ENCODE assay signal across 34 cellular contexts in the genomic region with DNA sequence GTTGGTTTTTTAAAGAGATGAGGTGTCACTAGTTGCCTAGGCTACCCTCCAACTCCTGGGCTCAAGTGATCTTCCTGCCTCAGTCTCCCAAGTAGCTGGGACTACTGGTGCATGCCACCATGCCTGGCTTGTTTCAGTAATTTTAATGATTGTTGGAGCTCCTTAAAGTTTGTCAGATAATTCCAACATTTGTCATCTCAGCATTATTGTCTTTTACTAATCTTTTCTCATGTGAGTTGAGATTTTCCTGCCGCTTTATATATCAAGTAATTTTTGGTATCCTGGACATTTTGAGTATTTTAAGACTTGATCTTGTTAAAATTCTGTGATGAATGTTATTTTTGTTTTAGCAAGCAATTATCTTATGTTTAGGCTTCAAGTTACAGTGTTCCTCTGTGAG.
DNase-seq lines count a peak whose midpoint lies in the region; ATAC-seq, FAIRE-seq and TF ChIP-seq lines count a peak whose summit lies in the region.
"Had no signal": no experiment of that assay in that cellular context is flagged by ENCODE, and none has a peak within 500 bp of the region (broad histone marks: within the 10 kb centered on the region; RNA-seq: fewer than 3 reads in every experiment).

No MANE protein-coding gene starts in this region.

- no peak overlapping the region for H2BK120ac ChIP-seq in IMR-90 (ENCODE audit: low read depth, low read length)

- H4K8ac ChIP-seq in IMR-90 (ENCODE audit: low read depth in 2 of 2, low read length in 2 of 2) = no peak overlapping the region

- TF ChIP-seq CTCF in HepG2 (CRISPR knock-in tag; IDR thresholded peaks at IDR 0.05) = no peak
- TF ChIP-seq CTCF in right lobe of liver (IDR thresholded peaks at IDR 0.05) = no peak
- no peak for TF ChIP-seq CTCF in A549 (IDR thresholded peaks at IDR 0.05)
- TF ChIP-seq CTCF in IMR-90 (conservative IDR thresholded peaks at IDR 0.05; ENCODE audit: low read depth, low read length) = no peak
- no peak for TF ChIP-seq CTCF in K562 (IDR thresholded peaks at IDR 0.05 in 2 of 3, conservative IDR thresholded peaks at IDR 0.05 in 1 of 3; ENCODE audit: insufficient read depth in 2 of 3, low read depth in 1 of 3, low read length in 3 of 3)
- no peak for TF ChIP-seq CTCF in suprapubic skin (IDR thresholded peaks at IDR 0.05)

- H2AK5ac ChIP-seq in IMR-90 (ENCODE audit: low read depth, low read length) = no peak overlapping the region

- H4K5ac ChIP-seq in IMR-90 (ENCODE audit: low read depth, low read length) = no peak overlapping the region

- no peak overlapping the region for H3K18ac ChIP-seq in IMR-90 (ENCODE audit: low read depth, low read length)

- H3K4me1 ChIP-seq in HepG2 (ENCODE audit: insufficient read depth, low read length) (no peaks in the 10 kb centered on the region), right lobe of liver (no peaks in the 10 kb centered on the region), A549 (no peaks in the 10 kb centered on the region), IMR-90 (ENCODE audit: control insufficient read depth, insufficient read depth, low read length) (no peaks in the 10 kb centered on the region), K562 (replicated peaks in 1 of 2; ENCODE audit: control insufficient read depth in 2 of 2, insufficient read depth in 2 of 2, low read length in 2 of 2) (no peaks in the 10 kb centered on the region), suprapubic skin (no peaks in the 10 kb centered on the region)
- H3K4me1 ChIP-seq: BE2C; BLaER1; BLaER1 treated with 17β-estradiol and CSF1 and Interleukin-3, amounts not matched to agents 10 nM and 100 nM; Caco-2 had no signal

- H3K14ac ChIP-seq in IMR-90 (replicated peaks; ENCODE audit: low read depth, low read length) = no peak overlapping the region

- H4K91ac ChIP-seq in IMR-90 (ENCODE audit: insufficient read depth, low read depth, low read length) = no peak overlapping the region

- H4K20me1 ChIP-seq in HepG2 (ENCODE audit: insufficient read depth, low read length) = no peaks in the 10 kb centered on the region
- H4K20me1 ChIP-seq in IMR-90 (ENCODE audit: insufficient read depth, low read length) = no peaks in the 10 kb centered on the region
- H4K20me1 ChIP-seq in K562 (replicated peaks; ENCODE audit: control insufficient read depth, insufficient read depth, low read length) = no peaks in the 10 kb centered on the region
- H4K20me1 ChIP-seq: BLaER1; BLaER1 treated with 17β-estradiol and CSF1 and Interleukin-3, amounts not matched to agents 10 nM and 100 nM had no signal

- no peak overlapping the region for H3K23ac ChIP-seq in IMR-90 (ENCODE audit: low read depth, low read length)

- no peak overlapping the region for H3K27ac ChIP-seq in HepG2 (ENCODE audit: extremely low read length, insufficient read depth, low read length)
- no peak overlapping the region for H3K27ac ChIP-seq in right lobe of liver
- H3K27ac ChIP-seq in A549 = no peak overlapping the region
- no peak overlapping the region for H3K27ac ChIP-seq in IMR-90 (ENCODE audit: insufficient read depth, low read length)
- H3K27ac ChIP-seq in K562 (ENCODE audit: extremely low read depth, low read depth, low read length) = no peak overlapping the region
- H3K27ac ChIP-seq in suprapubic skin = no peak overlapping the region
- H3K27ac ChIP-seq: 22Rv1; BLaER1; BLaER1 treated with 17β-estradiol and CSF1 and Interleukin-3, amounts not matched to agents 10 nM and 100 nM; C4-2B had no signal

- no peak for TF ChIP-seq POLR2A in HepG2 (IDR thresholded peaks at IDR 0.05; ENCODE audit: insufficient read depth in 1 of 2, low read depth in 2 of 2, low read length in 2 of 2)
- TF ChIP-seq POLR2A in right lobe of liver (IDR thresholded peaks at IDR 0.05) = no peak
- no peak for TF ChIP-seq POLR2A in A549 (IDR thresholded peaks at IDR 0.05; ENCODE audit: low read length)
- TF ChIP-seq POLR2A in IMR-90 (IDR thresholded peaks at IDR 0.05; ENCODE audit: low read depth, low read length) = no peak
- no peak for TF ChIP-seq POLR2A in K562 (conservative IDR thresholded peaks at IDR 0.05)
- no peak for TF ChIP-seq POLR2A in suprapubic skin (IDR thresholded peaks at IDR 0.05)

- H2BK20ac ChIP-seq in IMR-90 (ENCODE audit: low read depth, low read length) = no peak overlapping the region

- H3K9me3 ChIP-seq in HepG2 (ENCODE audit: low read length) (no peaks in the 10 kb centered on the region), right lobe of liver (no peaks in the 10 kb centered on the region), A549 (no peaks in the 10 kb centered on the region), IMR-90 (ENCODE audit: control insufficient read depth, insufficient read depth, low read length) (0 out of 2 replicates have a peak, but pooled peaks cover 2% of the 10 kb centered on the region), K562 (replicated peaks; ENCODE audit: control insufficient read depth, insufficient read depth, low read depth, low read length) (no peaks in the 10 kb centered on the region), suprapubic skin (no peaks in the 10 kb centered on the region)
- H3K9me3 ChIP-seq: BE2C, BLaER1, Caco-2 had no signal

- H3K4me3 ChIP-seq in HepG2 (replicated peaks in 1 of 3; ENCODE audit: insufficient read depth in 1 of 3, low read depth in 2 of 3, low read length in 3 of 3) (no peak overlapping the region), right lobe of liver (no peak overlapping the region), A549 (no peak overlapping the region), IMR-90 (ENCODE audit: insufficient read depth, low read depth, low read length) (no peak overlapping the region), K562 (no peak overlapping the region), suprapubic skin (no peak overlapping the region)
- H3K4me3 ChIP-seq: BLaER1; BLaER1 treated with 17β-estradiol and CSF1 and Interleukin-3, amounts not matched to agents 10 nM and 100 nM had no signal

- CTCF ChIA-PET in HepG2 (lab: Yijun Ruan, JAX; ENCODE audit: low intra/inter-chr PET ratio, low total read pairs) (no interaction called here), A549 (lab: Yijun Ruan, JAX) (interaction anchor here (0.7 kb wide), 1 partner anchor 214 kb away, joined by 3 read pairs; no protein-coding TSS in a partner anchor), IMR-90 (lab: Yijun Ruan, JAX) (no interaction called here), K562 (lab: Yijun Ruan, JAX; ENCODE audit: low intra/inter-chr PET ratio) (no interaction called here)

- dilution Hi-C loops in IMR-90 (cut with HindIII; ENCODE audit: low sequenced_read_pairs, unreplicated experiment) = no loop called here

- BruUV-seq in HepG2 (replicated peaks; lab: Mats Ljungman, UMichigan) (no TSS peak), IMR-90 (replicated peaks; lab: Mats Ljungman, UMichigan) (no TSS peak), K562 (replicated peaks; lab: Mats Ljungman, UMichigan) (no TSS peak)

- no peak overlapping the region for H2AK9ac ChIP-seq in IMR-90 (replicated peaks; ENCODE audit: low read depth, low read length, poor library complexity)

- no peak overlapping the region for H3K56ac ChIP-seq in IMR-90 (ENCODE audit: extremely low read depth, insufficient read depth, low read length)

- no peak overlapping the region for H3K4ac ChIP-seq in IMR-90 (ENCODE audit: low read depth, low read length)

- H3K36me3 ChIP-seq in HepG2 (replicated peaks in 1 of 2; ENCODE audit: control insufficient read depth in 1 of 2, insufficient read depth in 2 of 2, low read length in 2 of 2) = no peaks in the 10 kb centered on the region
- no peaks in the 10 kb centered on the region for H3K36me3 ChIP-seq in right lobe of liver
- no peaks in the 10 kb centered on the region for H3K36me3 ChIP-seq in IMR-90 (ENCODE audit: control insufficient read depth, insufficient read depth, low read length)
- no peaks in the 10 kb centered on the region for H3K36me3 ChIP-seq in K562 (ENCODE audit: control insufficient read depth, insufficient read depth, low read length)
- no peaks in the 10 kb centered on the region for H3K36me3 ChIP-seq in suprapubic skin
- H3K36me3 ChIP-seq: BE2C; BLaER1; BLaER1 treated with 17β-estradiol and CSF1 and Interleukin-3, amounts not matched to agents 10 nM and 100 nM had no signal

- ATAC-seq in HepG2 (no peak), right lobe of liver (no peak), A549 (no peak), IMR-90 (ENCODE audit: low read depth) (no peak), K562 (no peak), GM19324 (IDR thresholded peaks at IDR 0.05; ENCODE audit: low FRiP score, unreplicated experiment) (no peak), GM21619 (IDR thresholded peaks at IDR 0.05; ENCODE audit: unreplicated experiment) (no peak)
- ATAC-seq: CD8-positive, alpha-beta T cell had no signal

- intact Hi-C loops in HepG2 (cut with micrococcal nuclease; ENCODE audit: unreplicated experiment) (no loop called here), right lobe of liver (cut with DNase I) (no loop called here), IMR-90 (cut with micrococcal nuclease) (no loop called here), K562 (cut with micrococcal nuclease) (no loop called here)

- no peak overlapping the region for H2BK15ac ChIP-seq in IMR-90 (ENCODE audit: low read depth, low read length)

- no peaks in the 10 kb centered on the region for H3K79me2 ChIP-seq in HepG2 (ENCODE audit: insufficient read depth, low read length)
- H3K79me2 ChIP-seq in K562 (ENCODE audit: control insufficient read depth, insufficient read depth, low read length) = no peaks in the 10 kb centered on the region

- no peak for TF ChIP-seq RAD21 in HepG2 (CRISPR knock-in tag; IDR thresholded peaks at IDR 0.05)
- TF ChIP-seq RAD21 in A549 (conservative IDR thresholded peaks at IDR 0.05 in 1 of 2, IDR thresholded peaks at IDR 0.05 in 1 of 2) = no peak
- no peak for TF ChIP-seq RAD21 in IMR-90 (IDR thresholded peaks at IDR 0.05; ENCODE audit: low read length)
- no peak for TF ChIP-seq RAD21 in K562 (CRISPR knock-in tag; conservative IDR thresholded peaks at IDR 0.05 in 1 of 2, IDR thresholded peaks at IDR 0.05 in 1 of 2)

- WGBS in HepG2 (ENCODE audit: low lambda C conversion rate) = 96% methylated on average over 1 of the region's 1 CpG
- 100% methylated on average over 1 of the region's 1 CpG for WGBS in right lobe of liver (ENCODE audit: insufficient coverage, low coverage, low lambda C conversion rate, missing lambda C conversion rate)
- 93% methylated on average over 1 of the region's 1 CpG for WGBS in A549 (ENCODE audit: missing lambda C conversion rate)
- no CpG with 5 or more reads among the region's 1 CpG for WGBS in IMR-90 (ENCODE audit: extremely low coverage in 2 of 2, insufficient read length in 1 of 2), 2 experiments
- 7% methylated on average over 1 of the region's 1 CpG for WGBS in K562 (ENCODE audit: insufficient coverage, low coverage, missing lambda C conversion rate)
- 100% methylated on average over 1 of the region's 1 CpG for WGBS in suprapubic skin

- H2BK5ac ChIP-seq in IMR-90 (ENCODE audit: low read depth, low read length, poor library complexity, severe bottlenecking) = no peak overlapping the region

- POLR2A ChIA-PET in HepG2 (lab: Yijun Ruan, JAX) = no interaction called here
- POLR2A ChIA-PET in A549 (lab: Yijun Ruan, JAX) = no interaction called here
- POLR2A ChIA-PET in IMR-90 (lab: Charles Lee; ENCODE audit: unreplicated experiment) = no interaction called here
- POLR2A ChIA-PET in K562 (lab: Yijun Ruan, JAX) = interaction anchor here (0.6 kb wide), 1 partner anchor 47 kb away, joined by 3 read pairs; no protein-coding TSS in a partner anchor

- H3K4me2 ChIP-seq in HepG2 (ENCODE audit: low read depth, low read length) (no peak overlapping the region), A549 (no peak overlapping the region), IMR-90 (ENCODE audit: low read depth, low read length) (no peak overlapping the region), K562 (ENCODE audit: insufficient read depth, low read length) (no peak overlapping the region)
- H3K4me2 ChIP-seq: BLaER1; BLaER1 treated with 17β-estradiol and CSF1 and Interleukin-3, amounts not matched to agents 10 nM and 100 nM had no signal

- DNase-seq in HepG2 (ENCODE audit: low spot score) (no peak), right lobe of liver (no peak), A549 (ENCODE audit: low read depth in 1 of 2, low spot score in 1 of 2) (no peak), IMR-90 (no peak), K562 (ENCODE audit: extremely low read depth in 1 of 4, low spot score in 3 of 4) (no peak), suprapubic skin (ENCODE audit: low spot score in 2 of 2) (no peak)
- DNase-seq: 8988T; ACHN; AML-193; BE2C; C1 segment of cervical spinal cord; Caco-2; Calu3; CD4-positive, alpha-beta memory T cell; CD4-positive, alpha-beta T cell; CD4-positive, CD25-positive, alpha-beta regulatory T cell; CD8-positive, alpha-beta memory T cell; CD8-positive, alpha-beta T cell; COR-L47; DMS 273 treated with DMSO at 0.1 percent for 48 hours; DMS153; DMS53; DMS79; DMS79 treated with DMSO at 0.1 percent for 48 hours; DND-41; EL had no signal

- no peak for FAIRE-seq in HepG2 (lab: Jason Lieb, UNC)
- no peak for FAIRE-seq in A549 (lab: Jason Lieb, UNC)
- no peak for FAIRE-seq in K562 (lab: Jason Lieb, UNC)
- FAIRE-seq: A204.1, D721Med had no signal

- in situ Hi-C loops in HepG2 (cut with HindIII; ENCODE audit: extremely low pct_ligation_motif_present, low pct_unique_long_range_greater_than_20kb) = no loop called here
- in situ Hi-C loops in IMR-90 (cut with MboI; ENCODE audit: low sequenced_read_pairs) = no loop called here
- in situ Hi-C loops in K562 (cut with MboI) = no loop called here

- TF ChIP-seq EP300 in HepG2 (IDR thresholded peaks at IDR 0.05; ENCODE audit: low read depth in 2 of 2, low read length in 2 of 2) (no peak), HepG2 (CRISPR knock-in tag; IDR thresholded peaks at IDR 0.05; ENCODE audit: borderline replicate concordance) (no peak), A549 (IDR thresholded peaks at IDR 0.05) (no peak), K562 (IDR thresholded peaks at IDR 0.05; ENCODE audit: low read length) (no peak), suprapubic skin (IDR thresholded peaks at IDR 0.05) (no peak)

- H3K9me1 ChIP-seq in IMR-90 (ENCODE audit: insufficient read depth, low read length) = no peaks in the 10 kb centered on the region
- H3K9me1 ChIP-seq in K562 (ENCODE audit: control insufficient read depth, insufficient read depth, low read length) = no peaks in the 10 kb centered on the region

- H2AFZ ChIP-seq in HepG2 (ENCODE audit: low read length) (no peak overlapping the region), IMR-90 (replicated peaks; ENCODE audit: low read length, poor library complexity) (no peak overlapping the region), K562 (ENCODE audit: low read depth, low read length) (no peak overlapping the region)

- no peaks in the 10 kb centered on the region for H3K79me1 ChIP-seq in IMR-90 (ENCODE audit: low read depth in 1 of 2, low read length in 2 of 2)

- H3K9ac ChIP-seq in HepG2 (ENCODE audit: insufficient read depth, low read depth, low read length) = no peak overlapping the region
- H3K9ac ChIP-seq in IMR-90 (ENCODE audit: low read depth, low read length) = no peak overlapping the region
- H3K9ac ChIP-seq in K562 (ENCODE audit: insufficient read depth in 1 of 2, low read depth in 2 of 2, low read length in 2 of 2) = no peak overlapping the region
- H3K9ac ChIP-seq: BLaER1; BLaER1 treated with 17β-estradiol and CSF1 and Interleukin-3, amounts not matched to agents 10 nM and 100 nM had no signal

- no peaks in the 10 kb centered on the region for H3K27me3 ChIP-seq in HepG2 (ENCODE audit: control insufficient read depth in 1 of 2, insufficient read depth in 2 of 2, low read length in 2 of 2)
- H3K27me3 ChIP-seq in right lobe of liver = no peaks in the 10 kb centered on the region
- no peaks in the 10 kb centered on the region for H3K27me3 ChIP-seq in IMR-90 (ENCODE audit: control insufficient read depth, insufficient read depth, low read length)
- H3K27me3 ChIP-seq in K562 (ENCODE audit: control insufficient read depth in 2 of 2, insufficient read depth in 2 of 2, low read length in 2 of 2) = no peaks in the 10 kb centered on the region
- no peaks in the 10 kb centered on the region for H3K27me3 ChIP-seq in suprapubic skin
- H3K27me3 ChIP-seq: BE2C; BLaER1; BLaER1 treated with 17β-estradiol and CSF1 and Interleukin-3, amounts not matched to agents 10 nM and 100 nM had no signal
